12 cellular contexts compared by ENCODE assay signal in the genomic region with DNA sequence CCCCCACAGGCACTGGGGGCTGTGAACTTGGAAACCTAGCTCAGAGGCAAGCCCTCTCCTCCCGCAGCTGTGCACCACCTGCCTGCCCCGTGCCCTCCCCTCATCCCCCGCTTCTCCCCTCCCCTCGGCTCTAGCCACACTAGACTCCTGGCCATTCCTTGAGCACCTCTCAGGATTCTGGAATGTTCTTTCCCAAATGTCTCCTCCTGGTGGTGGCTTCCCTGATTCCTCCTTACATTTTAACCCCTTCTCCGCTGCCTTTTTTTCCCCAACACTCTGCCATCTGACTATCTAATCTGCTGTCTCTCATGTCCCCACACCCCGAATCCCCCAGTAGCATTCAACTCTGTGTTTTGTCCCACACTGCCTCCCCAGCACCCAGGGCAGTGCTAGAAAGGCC. TPM values are rescaled to one million over a fixed set of nuclear protein-coding genes. Genes with fewer than 3 reads are reported as not detected.
DNase-seq lines count a peak whose midpoint lies in the region; ATAC-seq and TF ChIP-seq lines count a peak whose summit lies in the region.
"Had no signal": no experiment of that assay in that cellular context is flagged by ENCODE, and none has a peak within 500 bp of the region (broad histone marks: within the 10 kb centered on the region; RNA-seq: fewer than 3 reads in every experiment).

No MANE protein-coding gene starts in this region.

- H3K27me3 ChIP-seq in BLaER1 (no peaks in the 10 kb centered on the region), GM23338 (ENCODE audit: insufficient read depth) (no peaks in the 10 kb centered on the region; the same call in 1 of the 2 replicates), upper lobe of right lung (no peaks in the 10 kb centered on the region)
- H3K27me3 ChIP-seq: right atrium auricular region had no signal

- H3K4me1 Mint-ChIP-seq in GM23338 (peaks cover 26% of the 10 kb centered on the region), chondrocyte (ENCODE audit: low read depth) (peaks cover 28% of the 10 kb centered on the region), nephron (peaks cover 34% of the 10 kb centered on the region)

- H4K20me1 ChIP-seq in BLaER1 (no peaks in the 10 kb centered on the region), GM23338 (replicated peaks; ENCODE audit: insufficient read depth) (no peaks in the 10 kb centered on the region)

- ATAC-seq in GM23338 (no peak), upper lobe of right lung (no peak)
- ATAC-seq: Right ventricle myocardium inferior had no signal

- peaks cover 67% of the 10 kb centered on the region for H3K4me1 ChIP-seq in BLaER1
- H3K4me1 ChIP-seq in GM23338 (ENCODE audit: insufficient read depth): peaks cover 19% of the 10 kb centered on the region
- peaks cover 22% of the 10 kb centered on the region for H3K4me1 ChIP-seq in upper lobe of right lung

- peaks cover 2% of the 10 kb centered on the region for H3K27me3 Mint-ChIP-seq in GM23338 (ENCODE audit: insufficient read depth, low read depth, poor library complexity)
- no peaks in the 10 kb centered on the region for H3K27me3 Mint-ChIP-seq in chondrocyte (ENCODE audit: low read depth)
- no peaks in the 10 kb centered on the region for H3K27me3 Mint-ChIP-seq in nephron (ENCODE audit: low read depth)

- no peak overlapping the region for H3K9ac ChIP-seq in BLaER1

- H3K36me3 ChIP-seq in BLaER1 (no peaks in the 10 kb centered on the region), GM23338 (ENCODE audit: insufficient read depth) (no peaks in the 10 kb centered on the region), upper lobe of right lung (no peaks in the 10 kb centered on the region)
- H3K36me3 ChIP-seq: right atrium auricular region had no signal

- DNase-seq in GM23338 (ENCODE audit: low spot score) (peak; percentile 77), chondrocyte (ENCODE audit: low spot score) (no peak), HT-29 (ENCODE audit: low spot score) (no peak), upper lobe of right lung (no peak), DMS114 treated with DMSO at 0.1 percent for 48 hours (lab: John Stamatoyannopoulos, UW; ENCODE audit: unreplicated experiment) (no peak)
- DNase-seq: activated CD8-positive, alpha-beta memory T cell treated with anti-CD3 and anti-CD28 coated beads, Interleukin-2, amount 50 U/mL, for 48 hours; NCI-H1105; NCI-H524 treated with DMSO at 0.1 percent for 48 hours had no signal

- H3K4me3 Mint-ChIP-seq in GM23338 (no peak overlapping the region; the same call in 2 of the 3 replicates), chondrocyte (ENCODE audit: unreplicated experiment) (no peak overlapping the region), nephron (peak overlapping the region in 1 of 3 experiments; percentile 1)

- no peak overlapping the region for H2AFZ ChIP-seq in GM23338

- H3K36me3 Mint-ChIP-seq in GM23338 (ENCODE audit: low read depth) (no peaks in the 10 kb centered on the region), chondrocyte (ENCODE audit: low read depth) (no peaks in the 10 kb centered on the region), nephron (ENCODE audit: low read depth) (no peaks in the 10 kb centered on the region)

- no peaks in the 10 kb centered on the region for H3K9me2 ChIP-seq in GM23338 (ENCODE audit: insufficient read depth)

- H3K27ac ChIP-seq in BLaER1 (no peak overlapping the region), GM23338 (ENCODE audit: low read depth) (no peak overlapping the region), upper lobe of right lung (no peak overlapping the region)
- H3K27ac ChIP-seq: right atrium auricular region had no signal

- intact Hi-C loops in upper lobe of right lung (cut with DNase I): no loop called here

- TF ChIP-seq CTCF in GM23338 (conservative IDR thresholded peaks at IDR 0.05; ENCODE audit: low read depth in 2 of 2) (peak; percentile 48 to 56), chondrocyte (IDR thresholded peaks at IDR 0.05) (peak; percentile 53), nephron (IDR thresholded peaks at IDR 0.05; ENCODE audit: unreplicated experiment in 3 of 3) (peak in 1 of 3 experiments; percentile 26), upper lobe of right lung (IDR thresholded peaks at IDR 0.05) (no peak)

- H3K4me3 ChIP-seq in BLaER1 (no peak overlapping the region), GM23338 (no peak overlapping the region), upper lobe of right lung (no peak overlapping the region)
- H3K4me3 ChIP-seq: right atrium auricular region had no signal

- peak overlapping the region; percentile 94 for H3K4me2 ChIP-seq in BLaER1
- H3K4me2 ChIP-seq in GM23338: no peak overlapping the region

- no peaks in the 10 kb centered on the region for H3K9me3 ChIP-seq in BLaER1
- H3K9me3 ChIP-seq in upper lobe of right lung: no peaks in the 10 kb centered on the region
- H3K9me3 ChIP-seq: right atrium auricular region had no signal

- no peaks in the 10 kb centered on the region for H3K79me2 ChIP-seq in GM23338 (replicated peaks; ENCODE audit: insufficient read depth)

- H3F3A ChIP-seq in GM23338 (replicated peaks; ENCODE audit: low read depth): peaks cover 8% of the 10 kb centered on the region

- no peak overlapping the region for H3K27ac Mint-ChIP-seq in GM23338
- no peak overlapping the region for H3K27ac Mint-ChIP-seq in chondrocyte (ENCODE audit: unreplicated experiment)
- peak overlapping the region; percentile 75 to 85 (median 78) for H3K27ac Mint-ChIP-seq in nephron

- H3K9me3 Mint-ChIP-seq in GM23338 (no peaks in the 10 kb centered on the region), chondrocyte (ENCODE audit: low read depth) (no peaks in the 10 kb centered on the region), nephron (no peaks in the 10 kb centered on the region)

RNA-seq across cellular contexts. Expression of gene NANOS3, which starts 6.7 kb away (rescaled TPM):
- not detected in 2 replicates for total RNA-seq in GM23338 (2014; rRNA removed; shearing (Covaris generic))
- not detected in 2 replicates for polyA plus RNA-seq in GM23338 (2016; fragmentation: Nextera tagmentation; extraction: Ambion mirVana)
- total RNA-seq in chondrocyte (4.4 to 6.7 TPM (median 4.7 TPM) in 3 replicates), upper lobe of right lung (not detected)
- total RNA-seq in HT-29 (2014; rRNA removed; shearing (Covaris generic)): not detected in 2 replicates
- total RNA-seq: right atrium auricular region had no signal

RNA-seq across cellular contexts. Expression of gene BRME1, which starts 22.3 kb away (rescaled TPM):
- 3.7 and 4.0 TPM in 2 replicates for total RNA-seq in GM23338 (2014; rRNA removed; shearing (Covaris generic))
- polyA plus RNA-seq in GM23338 (2016; fragmentation: Nextera tagmentation; extraction: Ambion mirVana): 3.9 and 4.7 TPM in 2 replicates
- total RNA-seq in chondrocyte (2.9 to 3.5 TPM (median 3.0 TPM) in 3 replicates), upper lobe of right lung (2.0 TPM)
- total RNA-seq in HT-29 (2014; rRNA removed; shearing (Covaris generic)): 2.2 and 3.9 TPM in 2 replicates

RNA-seq across cellular contexts. Expression of gene CC2D1A, which starts 22.3 kb away (rescaled TPM):
- 27.3 and 39.7 TPM in 2 replicates for total RNA-seq in GM23338 (2014; rRNA removed; shearing (Covaris generic))
- polyA plus RNA-seq in GM23338 (2016; fragmentation: Nextera tagmentation; extraction: Ambion mirVana): 21.7 and 23.1 TPM in 2 replicates
- total RNA-seq in chondrocyte (33.7 to 42.9 TPM (median 35.2 TPM) in 3 replicates), upper lobe of right lung (28.9 TPM)
- 36.0 and 39.6 TPM in 2 replicates for total RNA-seq in HT-29 (2014; rRNA removed; shearing (Covaris generic))

RNA-seq across cellular contexts. Expression of gene PODNL1, which starts 54.6 kb away (rescaled TPM):
- total RNA-seq in GM23338 (2014; rRNA removed; shearing (Covaris generic)): 0.24 TPM in 1 of 2 replicates, not detected in the other
- polyA plus RNA-seq in GM23338 (2016; fragmentation: Nextera tagmentation; extraction: Ambion mirVana): 1.3 TPM in 1 of 2 replicates, not detected in the other
- total RNA-seq in chondrocyte (5.7 to 8.9 TPM (median 8.7 TPM) in 3 replicates), upper lobe of right lung (2.8 TPM)
- 0.34 and 1.1 TPM in 2 replicates for total RNA-seq in HT-29 (2014; rRNA removed; shearing (Covaris generic))

Comparison
In these comparisons a context has a peak if more than half of its experiments do, and no peak if none do; other contexts are left out.
1. H3K27ac Mint-ChIP-seq: peak in nephron (3 of 3); none in GM23338 (single experiment) and chondrocyte (single experiment).